1 cellular context compared by ENCODE assay signal in genomic region chr9:78143281-78144007, GRCh38.
TF ChIP-seq lines count a peak whose summit lies in the region.

No MANE protein-coding gene starts in this region.

TF ChIP-seq in GM12878, 131 proteins besides CTCF, POLR2A, EP300 and RAD21:
- TF ChIP-seq PKNOX1 (IDR thresholded peaks at IDR 0.05) (peak; percentile 90), MYC (IDR thresholded peaks at IDR 0.05; ENCODE audit: insufficient read depth, insufficient read length, insufficient replicate concordance, low read length, severe bottlenecking) (no peak), MTA2 (IDR thresholded peaks at IDR 0.05; ENCODE audit: low read depth) (peak; percentile 67), ATF7 (IDR thresholded peaks at IDR 0.05; ENCODE audit: low read depth) (peak; percentile 43; the same call in 1 of the 2 replicates), ESRRA (IDR thresholded peaks at IDR 0.05; ENCODE audit: low read length) (no peak), NR2F1 (conservative IDR thresholded peaks at IDR 0.05) (peak; percentile 78)
TF ChIP-seq in GM12878: peak in this region for 4.
